Comparison of ENCODE assay signal across 7 cellular contexts in genomic region chrX:16695079-16695676, GRCh38. TPM values are rescaled to one million over a fixed set of nuclear protein-coding genes. Genes with fewer than 3 reads are reported as not detected.
DNase-seq lines count a peak whose midpoint lies in the region; ATAC-seq and TF ChIP-seq lines count a peak whose summit lies in the region.

No MANE protein-coding gene starts in this region.

- peak; percentile 76 for TF ChIP-seq CTCF in GM12872 (IDR thresholded peaks at IDR 0.05; ENCODE audit: insufficient read depth, low read depth, low read length)

- ATAC-seq in HG02970 (IDR thresholded peaks at IDR 0.05; ENCODE audit: low FRiP score, unreplicated experiment) (peak; percentile 74), left ventricle myocardium superior (no peak), GM19452 (IDR thresholded peaks at IDR 0.05; ENCODE audit: unreplicated experiment) (no peak)

- H3K4me3 ChIP-seq in SK-N-MC, result no peak overlapping the region

- H3K9ac ChIP-seq in SK-N-MC (ENCODE audit: insufficient read length), result no peak overlapping the region

- H3K9me3 ChIP-seq in SK-N-MC (ENCODE audit: low read depth, low read length), result no peaks in the 10 kb centered on the region

- DNase-seq in SK-N-MC (ENCODE audit: low read depth, low spot score) (peak; percentile 45), left ventricle myocardium superior (peak; percentile 64)
- peak; percentile 5 for DNase-seq in activated naive CD8-positive, alpha-beta T cell treated with anti-CD3 and anti-CD28 coated beads, Interleukin-2, amount 50 U/mL, for 16 hours (ENCODE audit: low read depth, low spot score)
- peak; percentile 63 for DNase-seq in stimulated activated CD4-positive, alpha-beta T cell treated with anti-CD3 and anti-CD28 coated beads, Interleukin-12 subunit alpha, Interleukin-12 subunit beta, amount 100 ng/mL, for 4 hours

- H3K27ac ChIP-seq in SK-N-MC, result no peak overlapping the region

- no peaks in the 10 kb centered on the region for H3K36me3 ChIP-seq in SK-N-MC (ENCODE audit: insufficient read depth, low read length)

- intact Hi-C loops in left ventricle myocardium superior (cut with micrococcal nuclease), result no loop called here

RNA-seq across cellular contexts. Expression of gene CTPS2, which starts 17.3 kb away (rescaled TPM):
- total RNA-seq in left ventricle myocardium superior, result 5.7 TPM

RNA-seq across cellular contexts. Expression of gene SYAP1, which starts 24.2 kb away (rescaled TPM):
- total RNA-seq in left ventricle myocardium superior, result 17.5 TPM

RNA-seq across cellular contexts. Expression of gene S100G, which starts 45.2 kb away (rescaled TPM):
- not detected for total RNA-seq in left ventricle myocardium superior

Comparison
In these comparisons a context has a peak if more than half of its experiments do, and no peak if none do; other contexts are left out.
1. DNase-seq: peak in every context shown above with its lines; median percentile 64 in left ventricle myocardium superior; 63 in stimulated activated CD4-positive, alpha-beta T cell treated with anti-CD3 and anti-CD28 coated beads, Interleukin-12 subunit alpha, Interleukin-12 subunit beta, amount 100 ng/mL, for 4 hours; 45 in SK-N-MC; 5 in activated naive CD8-positive, alpha-beta T cell treated with anti-CD3 and anti-CD28 coated beads, Interleukin-2, amount 50 U/mL, for 16 hours.